29 cellular contexts compared by ENCODE assay signal in genomic region chr14:68281497-68281896, GRCh38.
DNase-seq lines count a peak whose midpoint lies in the region; ATAC-seq, FAIRE-seq and TF ChIP-seq lines count a peak whose summit lies in the region.
"Had no signal": no experiment of that assay in that cellular context is flagged by ENCODE, and none has a peak within 500 bp of the region (broad histone marks: within the 10 kb centered on the region; RNA-seq: fewer than 3 reads in every experiment).

No MANE protein-coding gene starts in this region.

- peak overlapping the region; percentile 61 for H3K27ac Mint-ChIP-seq in activated naive CD8-positive, alpha-beta T cell treated with anti-CD3 and anti-CD28 coated beads, Interleukin-2, amount 10 ng/mL, durations not matched to agents 7 days and 5 days
- peak overlapping the region; percentile 86 to 96 for H3K27ac Mint-ChIP-seq in natural killer cell
- H3K27ac Mint-ChIP-seq: activated T-helper 2 cell treated with anti-CD3 and anti-CD28 coated beads, Interferon-gamma antibody, Interleukin-2, Interleukin-4, amounts not matched to agents 10 μg/mL and 5 μg/mL and 100 μg/mL, durations not matched to agents 14 hours and 24 hours and 36 hours had no signal

- H4K20me1 ChIP-seq in BLaER1: no peaks in the 10 kb centered on the region

- H3K9me3 Mint-ChIP-seq in activated naive CD8-positive, alpha-beta T cell treated with anti-CD3 and anti-CD28 coated beads, Interleukin-2, amount 10 ng/mL, durations not matched to agents 7 days and 5 days: no peaks in the 10 kb centered on the region
- peaks cover 0 to 2% of the 10 kb centered on the region in 2 donors for H3K9me3 Mint-ChIP-seq in natural killer cell
- H3K9me3 Mint-ChIP-seq: activated CD4-positive, alpha-beta T cell treated with anti-CD3 and anti-CD28 coated beads, Interleukin-2, amount 10 ng/mL, durations not matched to agents 7 days and 5 days; activated T-helper 2 cell treated with anti-CD3 and anti-CD28 coated beads, Interferon-gamma antibody, Interleukin-2, Interleukin-4, amounts not matched to agents 10 μg/mL and 5 μg/mL and 100 μg/mL, durations not matched to agents 14 hours and 24 hours and 36 hours; T-helper 2 cell treated with Interferon-gamma antibody and Interleukin-4, amounts not matched to agents 5 μg/mL and 100 μg/mL, for 36 hours had no signal

- no peak for TF ChIP-seq POLR2A in GM12892 (IDR thresholded peaks at IDR 0.05; ENCODE audit: low read depth, low read length)

- H3K27me3 ChIP-seq in BLaER1 (no peaks in the 10 kb centered on the region), H7 (ENCODE audit: control insufficient read depth, insufficient read depth, low read length) (no peaks in the 10 kb centered on the region)
- H3K27me3 ChIP-seq: breast epithelium, esophagus muscularis mucosa, hepatocyte, suprapubic skin had no signal

- peak; percentile 14 for FAIRE-seq in GM12892 (lab: Jason Lieb, UNC)
- FAIRE-seq: colon had no signal

- H3K9me3 ChIP-seq in BLaER1: no peaks in the 10 kb centered on the region
- H3K9me3 ChIP-seq: breast epithelium, esophagus muscularis mucosa, suprapubic skin had no signal

- H3K36me3 ChIP-seq in BLaER1 (no peaks in the 10 kb centered on the region), H7 (replicated peaks; ENCODE audit: control insufficient read depth, insufficient read depth, low read length) (no peaks in the 10 kb centered on the region)
- H3K36me3 ChIP-seq: breast epithelium, esophagus muscularis mucosa, suprapubic skin had no signal

- POLR2A ChIA-PET in activated naive CD8-positive, alpha-beta T cell treated with anti-CD3 and anti-CD28 coated beads, Interleukin-2, amount 10 ng/mL, durations not matched to agents 7 days and 5 days (lab: Charles Lee): interaction anchor here (1.0 to 1.5 kb wide), 2 partner anchors 8 to 47 kb away, joined by 3 read pairs; no protein-coding TSS in a partner anchor

- peaks cover 96% of the 10 kb centered on the region for H3K4me1 ChIP-seq in BLaER1

- no peak for DNase-seq in GM12892 (ENCODE audit: insufficient read length)
- no peak for DNase-seq in activated naive CD8-positive, alpha-beta T cell treated with anti-CD3 and anti-CD28 coated beads, Interleukin-2, amount 10 ng/mL, durations not matched to agents 7 days and 5 days
- DNase-seq in natural killer cell: no peak
- DNase-seq in H7: no peak
- no peak for DNase-seq in activated CD8-positive, alpha-beta memory T cell treated with anti-CD3 and anti-CD28 coated beads, Interleukin-2, amount 50 U/mL, for 48 hours
- DNase-seq in NCI-H2081 treated with DMSO at 0.1 percent for 48 hours (lab: John Stamatoyannopoulos, UW): no peak
- DNase-seq: ACHN; activated CD4-positive, alpha-beta T cell treated with anti-CD3 and anti-CD28 coated beads, Interleukin-2, amount 10 ng/mL, durations not matched to agents 7 days and 5 days; amygdala; foreskin melanocyte; mesendoderm; NCI-H146; NCI-H2171; NCI-H524 treated with DMSO at 0.1 percent for 48 hours; NK-92 treated with Interleukin-12 subunit alpha and Interleukin-12 subunit beta, amount 100 ng/mL, for 24 hours; stimulated activated CD4-positive, alpha-beta T cell treated with anti-CD3 and anti-CD28 coated beads, Interleukin-1b, Interleukin-23, amount 100 ng/mL, for 48 hours had no signal

- peak overlapping the region; percentile 77 for H3K4me2 ChIP-seq in BLaER1
- H3K4me2 ChIP-seq: hepatocyte had no signal

- intact Hi-C loops in natural killer cell (cut with micrococcal nuclease): loop anchor here (10.0 kb wide), 3 partner anchors 123 to 407 kb away; no protein-coding TSS in a partner anchor

- H3K9ac ChIP-seq in BLaER1: peak overlapping the region; percentile 86; the same call in 1 of the 2 replicates

- H3K4me1 Mint-ChIP-seq in activated naive CD8-positive, alpha-beta T cell treated with anti-CD3 and anti-CD28 coated beads, Interleukin-2, amount 10 ng/mL, durations not matched to agents 7 days and 5 days: peaks cover 46% of the 10 kb centered on the region
- peaks cover 59 to 66% of the 10 kb centered on the region in 2 donors for H3K4me1 Mint-ChIP-seq in natural killer cell

- H3K36me3 Mint-ChIP-seq in activated naive CD8-positive, alpha-beta T cell treated with anti-CD3 and anti-CD28 coated beads, Interleukin-2, amount 10 ng/mL, durations not matched to agents 7 days and 5 days: peaks cover 4% of the 10 kb centered on the region
- no peaks in the 10 kb centered on the region for H3K36me3 Mint-ChIP-seq in natural killer cell

- H3K4me3 Mint-ChIP-seq in activated naive CD8-positive, alpha-beta T cell treated with anti-CD3 and anti-CD28 coated beads, Interleukin-2, amount 10 ng/mL, durations not matched to agents 7 days and 5 days: no peak overlapping the region
- H3K4me3 Mint-ChIP-seq in natural killer cell: no peak overlapping the region
- H3K4me3 Mint-ChIP-seq: activated CD4-positive, alpha-beta T cell treated with anti-CD3 and anti-CD28 coated beads, Interleukin-2, amount 10 ng/mL, durations not matched to agents 7 days and 5 days; T-helper 2 cell treated with Interferon-gamma antibody and Interleukin-4, amounts not matched to agents 5 μg/mL and 100 μg/mL, for 36 hours had no signal

- TF ChIP-seq CTCF in natural killer cell (IDR thresholded peaks at IDR 0.05): no peak

- H3K4me3 ChIP-seq in BLaER1 (no peak overlapping the region), H7 (ENCODE audit: insufficient read depth, low read depth, low read length) (no peak overlapping the region)
- H3K4me3 ChIP-seq: breast epithelium, esophagus muscularis mucosa, hepatocyte, skin epidermis, suprapubic skin had no signal

- ATAC-seq in activated naive CD8-positive, alpha-beta T cell treated with anti-CD3 and anti-CD28 coated beads, Interleukin-2, amount 10 ng/mL, durations not matched to agents 7 days and 5 days (ENCODE audit: low read depth): no peak
- ATAC-seq in natural killer cell: no peak
- no peak for ATAC-seq in GM18909 (IDR thresholded peaks at IDR 0.05; ENCODE audit: poor library complexity, unreplicated experiment)

- no peaks in the 10 kb centered on the region for H3K27me3 Mint-ChIP-seq in activated naive CD8-positive, alpha-beta T cell treated with anti-CD3 and anti-CD28 coated beads, Interleukin-2, amount 10 ng/mL, durations not matched to agents 7 days and 5 days
- H3K27me3 Mint-ChIP-seq in natural killer cell (ENCODE audit: low read depth in 2 of 2): no peaks in the 10 kb centered on the region
- H3K27me3 Mint-ChIP-seq: activated CD4-positive, alpha-beta T cell treated with anti-CD3 and anti-CD28 coated beads, Interleukin-2, amount 10 ng/mL, durations not matched to agents 7 days and 5 days had no signal

- peak overlapping the region; percentile 97 for H3K27ac ChIP-seq in BLaER1
- H3K27ac ChIP-seq: breast epithelium, C4-2B, esophagus muscularis mucosa, hepatocyte, RWPE1, suprapubic skin, VCaP had no signal
